In genomic region chr10:45596556-45596955, GRCh38 we compare ENCODE assay signal across 24 cellular contexts.
"Had no signal": no experiment of that assay in that cellular context is flagged by ENCODE, and none has a peak within 500 bp of the region (broad histone marks: within the 10 kb centered on the region; RNA-seq: fewer than 3 reads in every experiment).

No MANE protein-coding gene starts in this region.

- H2AFZ ChIP-seq: hepatocyte had no signal

- H3K36me3 ChIP-seq: esophagus muscularis mucosa, gastroesophageal sphincter, heart left ventricle, left lung, lower lobe of right lung had no signal

- H3K4me2 ChIP-seq: hepatocyte had no signal

- FAIRE-seq: colon, endothelial cell of umbilical vein, frontal cortex, kidney had no signal

- DNase-seq: dermis blood vessel endothelial cell; dorsolateral prefrontal cortex; effector CD4-positive, alpha-beta T cell; effector memory CD4-positive, alpha-beta T cell; foreskin keratinocyte; heart left ventricle; hypothalamus; immature natural killer cell; islet precursor cell; kidney; kidney glomerular epithelial cell; left lung; left ventricle myocardium superior; lower lobe of right lung; mesenchymal stem cell; mucosa of descending colon had no signal

- H3K27ac Mint-ChIP-seq: mesothelial cell of epicardium had no signal

- ATAC-seq: foreskin keratinocyte, gastroesophageal sphincter, heart left ventricle, left lung, left ventricle myocardium superior, lower lobe of right lung, mucosa of descending colon had no signal

- H3K27ac ChIP-seq: coronary artery, dorsolateral prefrontal cortex, esophagus muscularis mucosa, foreskin keratinocyte, gastroesophageal sphincter, heart left ventricle, hepatocyte, left lung, lower lobe of right lung had no signal

- H3K27me3 ChIP-seq: hepatocyte had no signal

- H3K9me3 ChIP-seq: esophagus muscularis mucosa, gastroesophageal sphincter, heart left ventricle, left lung, lower lobe of right lung, mucosa of descending colon had no signal

- H3K36me3 Mint-ChIP-seq: mesothelial cell of epicardium had no signal

- H3K4me3 ChIP-seq: coronary artery, dorsolateral prefrontal cortex, esophagus muscularis mucosa, gastroesophageal sphincter, heart left ventricle, hepatocyte, left lung, lower lobe of right lung, mucosa of descending colon had no signal
